ENCODE assay signal across 10 cellular contexts in genomic region chr4:8015512-8015911, GRCh38.
DNase-seq lines count a peak whose midpoint lies in the region; ATAC-seq and TF ChIP-seq lines count a peak whose summit lies in the region.
"Had no signal": no experiment of that assay in that cellular context is flagged by ENCODE, and none has a peak within 500 bp of the region (broad histone marks: within the 10 kb centered on the region; RNA-seq: fewer than 3 reads in every experiment).

No MANE protein-coding gene starts in this region.

- H3K4me3 Mint-ChIP-seq in chondrocyte (ENCODE audit: unreplicated experiment) (no peak overlapping the region), neural crest cell (no peak overlapping the region)

- H3K27ac Mint-ChIP-seq in chondrocyte (ENCODE audit: unreplicated experiment) (no peak overlapping the region), neural crest cell (ENCODE audit: unreplicated experiment) (no peak overlapping the region)

- no peak overlapping the region for H3K4me3 ChIP-seq in LNCaP clone FGC (ENCODE audit: low read depth, low read length)

- peak; percentile 41 for DNase-seq in ELR (ENCODE audit: low read depth)
- no peak for DNase-seq in LNCaP clone FGC (ENCODE audit: low read depth)
- no peak for DNase-seq in chondrocyte (ENCODE audit: low spot score)
- DNase-seq in neural crest cell (ENCODE audit: low read depth, low spot score), result no peak
- no peak for DNase-seq in KG1 (lab: John Stamatoyannopoulos, UW)
- DNase-seq in islet precursor cell, result no peak
- DNase-seq in NCI-H187 treated with DMSO at 0.1 percent for 48 hours (lab: John Stamatoyannopoulos, UW), result no peak
- DNase-seq: activated CD8-positive, alpha-beta memory T cell treated with anti-CD3 and anti-CD28 coated beads for 24 hours; effector CD8-positive, alpha-beta T cell had no signal

- TF ChIP-seq CTCF in LNCaP clone FGC (IDR thresholded peaks at IDR 0.05; ENCODE audit: control insufficient read depth, extremely low read depth, insufficient read depth) (peak; percentile 32; the same call in 1 of the 2 replicates), chondrocyte (IDR thresholded peaks at IDR 0.05) (peak; percentile 77), neural crest cell (conservative IDR thresholded peaks at IDR 0.05) (peak; percentile 23)

- H3K36me3 Mint-ChIP-seq in chondrocyte (ENCODE audit: low read depth) (no peaks in the 10 kb centered on the region), neural crest cell (ENCODE audit: low read depth) (no peaks in the 10 kb centered on the region)

- H3K4me1 Mint-ChIP-seq in chondrocyte (ENCODE audit: low read depth) (peaks cover 8% of the 10 kb centered on the region), neural crest cell (peaks cover 28% of the 10 kb centered on the region)

- H3K27me3 Mint-ChIP-seq in chondrocyte (ENCODE audit: low read depth) (peaks cover 47% of the 10 kb centered on the region), neural crest cell (ENCODE audit: low read depth) (no peaks in the 10 kb centered on the region)

- H3K9me3 Mint-ChIP-seq in chondrocyte (ENCODE audit: low read depth), result no peaks in the 10 kb centered on the region
- H3K9me3 Mint-ChIP-seq in neural crest cell, result peaks cover 3% of the 10 kb centered on the region

- ATAC-seq in GM21381 (IDR thresholded peaks at IDR 0.05; ENCODE audit: unreplicated experiment), result no peak

Comparison
In these comparisons a context has a peak if more than half of its experiments do, and no peak if none do; other contexts are left out.
1. CTCF ChIP-seq: peak in every context shown above with its lines; median percentile 77 in chondrocyte; 32 in LNCaP clone FGC; 23 in neural crest cell.